In the genomic region with DNA sequence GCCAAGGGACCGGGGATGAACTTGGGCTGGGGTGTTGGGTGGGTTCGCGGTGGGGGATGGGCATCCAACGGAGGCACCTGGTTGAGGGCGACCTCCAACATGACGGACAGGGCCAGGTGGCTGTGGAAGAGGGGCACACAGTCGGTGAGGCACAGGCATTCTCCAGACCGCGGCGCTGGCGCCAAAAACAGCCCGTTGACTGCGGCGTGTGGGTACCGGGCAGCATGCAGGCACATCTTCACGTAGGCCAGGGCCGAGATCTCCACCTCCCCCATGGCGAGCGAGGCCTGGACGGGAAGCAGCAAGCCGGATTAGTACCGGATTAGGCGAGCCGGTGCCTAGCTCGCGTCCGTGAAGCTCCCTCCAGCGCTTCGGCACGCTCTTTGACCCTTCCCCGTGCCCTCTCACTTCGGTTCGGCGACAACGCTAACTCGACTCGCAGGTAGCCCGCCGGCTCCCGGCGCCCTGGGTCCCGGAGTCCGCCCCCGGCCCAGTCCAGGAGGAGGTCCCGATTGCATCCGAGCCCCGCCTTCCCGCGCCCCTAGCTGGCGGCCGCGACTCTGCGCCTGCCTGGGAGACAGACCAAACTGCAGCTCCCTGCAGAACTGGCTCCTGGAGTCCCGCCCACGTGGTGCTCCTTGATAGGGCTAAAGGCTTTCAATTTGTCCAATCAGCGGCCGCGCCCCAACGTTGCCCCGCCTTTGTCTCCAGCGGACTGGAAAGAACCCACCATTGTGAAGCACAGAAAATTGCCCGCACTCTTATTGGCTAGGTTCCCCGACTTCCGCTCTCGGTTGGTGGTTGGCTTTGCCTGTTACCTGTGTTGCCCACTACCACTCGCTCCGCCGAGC, we compare ENCODE assay signal across 1 cellular context.
A peak's percentile ranks its signal among the peaks of the same experiment; 100 is the strongest.
TF ChIP-seq lines count a peak whose summit lies in the region.

A gene with protein sequence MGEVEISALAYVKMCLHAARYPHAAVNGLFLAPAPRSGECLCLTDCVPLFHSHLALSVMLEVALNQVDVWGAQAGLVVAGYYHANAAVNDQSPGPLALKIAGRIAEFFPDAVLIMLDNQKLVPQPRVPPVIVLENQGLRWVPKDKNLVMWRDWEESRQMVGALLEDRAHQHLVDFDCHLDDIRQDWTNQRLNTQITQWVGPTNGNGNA (minus strand): TSS at position 562 of the 851 bp plus-strand sequence. CDS start 287 bp downstream, at position 275.

TF ChIP-seq in SK-N-SH, 30 proteins besides CTCF, POLR2A, EP300 and RAD21 (continued from another document):
- TF ChIP-seq, protein P1, sequence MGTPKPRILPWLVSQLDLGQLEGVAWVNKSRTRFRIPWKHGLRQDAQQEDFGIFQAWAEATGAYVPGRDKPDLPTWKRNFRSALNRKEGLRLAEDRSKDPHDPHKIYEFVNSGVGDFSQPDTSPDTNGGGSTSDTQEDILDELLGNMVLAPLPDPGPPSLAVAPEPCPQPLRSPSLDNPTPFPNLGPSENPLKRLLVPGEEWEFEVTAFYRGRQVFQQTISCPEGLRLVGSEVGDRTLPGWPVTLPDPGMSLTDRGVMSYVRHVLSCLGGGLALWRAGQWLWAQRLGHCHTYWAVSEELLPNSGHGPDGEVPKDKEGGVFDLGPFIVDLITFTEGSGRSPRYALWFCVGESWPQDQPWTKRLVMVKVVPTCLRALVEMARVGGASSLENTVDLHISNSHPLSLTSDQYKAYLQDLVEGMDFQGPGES (IDR thresholded peaks at IDR 0.05; ENCODE audit: low read depth, low read length): peak; percentile 69
- TF ChIP-seq ELF1 (IDR thresholded peaks at IDR 0.05) (no peak; the same call in 1 of the 2 replicates), TAF1 (IDR thresholded peaks at IDR 0.05; ENCODE audit: borderline replicate concordance, low read depth, low read length) (peak; percentile 77), MXI1 (IDR thresholded peaks at IDR 0.05; ENCODE audit: low read depth, low read length) (peak; percentile 52; the same call in 1 of the 2 replicates), JUND (IDR thresholded peaks at IDR 0.05) (no peak), NRF1 (IDR thresholded peaks at IDR 0.05; ENCODE audit: low read depth, low read length) (peak; percentile 72), GABPA (IDR thresholded peaks at IDR 0.05; ENCODE audit: low read depth) (peak; percentile 42; the same call in 1 of the 2 replicates), RFX5 (IDR thresholded peaks at IDR 0.05; ENCODE audit: low read length) (peak; percentile 94), SIN3A (IDR thresholded peaks at IDR 0.05; ENCODE audit: borderline replicate concordance, low read depth, low read length) (no peak; the same call in 1 of the 2 replicates), NFIC (IDR thresholded peaks at IDR 0.05; ENCODE audit: borderline replicate concordance) (no peak), CHD2 (IDR thresholded peaks at IDR 0.05; ENCODE audit: low read length, partially characterized antibody) (peak; percentile 69), SMC3 (IDR thresholded peaks at IDR 0.05; ENCODE audit: low read depth, low read length) (no peak), MEF2A (IDR thresholded peaks at IDR 0.05; ENCODE audit: borderline replicate concordance, low read depth) (no peak)
- TF ChIP-seq, protein P2, sequence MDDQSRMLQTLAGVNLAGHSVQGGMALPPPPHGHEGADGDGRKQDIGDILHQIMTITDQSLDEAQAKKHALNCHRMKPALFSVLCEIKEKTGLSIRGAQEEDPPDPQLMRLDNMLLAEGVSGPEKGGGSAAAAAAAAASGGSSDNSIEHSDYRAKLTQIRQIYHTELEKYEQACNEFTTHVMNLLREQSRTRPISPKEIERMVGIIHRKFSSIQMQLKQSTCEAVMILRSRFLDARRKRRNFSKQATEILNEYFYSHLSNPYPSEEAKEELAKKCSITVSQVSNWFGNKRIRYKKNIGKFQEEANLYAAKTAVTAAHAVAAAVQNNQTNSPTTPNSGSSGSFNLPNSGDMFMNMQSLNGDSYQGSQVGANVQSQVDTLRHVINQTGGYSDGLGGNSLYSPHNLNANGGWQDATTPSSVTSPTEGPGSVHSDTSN (IDR thresholded peaks at IDR 0.05): peak; percentile 90
- TF ChIP-seq, protein P3, sequence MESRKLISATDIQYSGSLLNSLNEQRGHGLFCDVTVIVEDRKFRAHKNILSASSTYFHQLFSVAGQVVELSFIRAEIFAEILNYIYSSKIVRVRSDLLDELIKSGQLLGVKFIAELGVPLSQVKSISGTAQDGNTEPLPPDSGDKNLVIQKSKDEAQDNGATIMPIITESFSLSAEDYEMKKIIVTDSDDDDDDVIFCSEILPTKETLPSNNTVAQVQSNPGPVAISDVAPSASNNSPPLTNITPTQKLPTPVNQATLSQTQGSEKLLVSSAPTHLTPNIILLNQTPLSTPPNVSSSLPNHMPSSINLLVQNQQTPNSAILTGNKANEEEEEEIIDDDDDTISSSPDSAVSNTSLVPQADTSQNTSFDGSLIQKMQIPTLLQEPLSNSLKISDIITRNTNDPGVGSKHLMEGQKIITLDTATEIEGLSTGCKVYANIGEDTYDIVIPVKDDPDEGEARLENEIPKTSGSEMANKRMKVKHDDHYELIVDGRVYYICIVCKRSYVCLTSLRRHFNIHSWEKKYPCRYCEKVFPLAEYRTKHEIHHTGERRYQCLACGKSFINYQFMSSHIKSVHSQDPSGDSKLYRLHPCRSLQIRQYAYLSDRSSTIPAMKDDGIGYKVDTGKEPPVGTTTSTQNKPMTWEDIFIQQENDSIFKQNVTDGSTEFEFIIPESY (IDR thresholded peaks at IDR 0.05; ENCODE audit: borderline replicate concordance, low read depth): no peak
- TF ChIP-seq, protein P4, sequence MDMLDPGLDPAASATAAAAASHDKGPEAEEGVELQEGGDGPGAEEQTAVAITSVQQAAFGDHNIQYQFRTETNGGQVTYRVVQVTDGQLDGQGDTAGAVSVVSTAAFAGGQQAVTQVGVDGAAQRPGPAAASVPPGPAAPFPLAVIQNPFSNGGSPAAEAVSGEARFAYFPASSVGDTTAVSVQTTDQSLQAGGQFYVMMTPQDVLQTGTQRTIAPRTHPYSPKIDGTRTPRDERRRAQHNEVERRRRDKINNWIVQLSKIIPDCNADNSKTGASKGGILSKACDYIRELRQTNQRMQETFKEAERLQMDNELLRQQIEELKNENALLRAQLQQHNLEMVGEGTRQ (IDR thresholded peaks at IDR 0.05; ENCODE audit: borderline replicate concordance, low read depth, low read length): peak; percentile 32
